In genomic region chr21:43789276-43790052, GRCh38 we compare ENCODE assay signal across 1 cellular context.
A peak's percentile ranks its signal among the peaks of the same experiment; 100 is the strongest.
TF ChIP-seq lines count a peak whose summit lies in the region.

Gene RRP1, plus strand, starts transcription at chr21:43789577. Its CDS starts 53 bp downstream, at chr21:43789630.

TF ChIP-seq in HepG2, 621 proteins besides CTCF, POLR2A, EP300 and RAD21 (continued from another document and continues in another):
- TF ChIP-seq ZHX1 (CRISPR knock-in tag; IDR thresholded peaks at IDR 0.05; ENCODE audit: low read depth) = peak; percentile 92
- TF ChIP-seq FOXK2 (IDR thresholded peaks at IDR 0.05) = no peak
- TF ChIP-seq ZNF441 (CRISPR knock-in tag; IDR thresholded peaks at IDR 0.05; ENCODE audit: borderline replicate concordance) = peak; percentile 80; the same call in 1 of the 2 replicates
- TF ChIP-seq, protein P1, sequence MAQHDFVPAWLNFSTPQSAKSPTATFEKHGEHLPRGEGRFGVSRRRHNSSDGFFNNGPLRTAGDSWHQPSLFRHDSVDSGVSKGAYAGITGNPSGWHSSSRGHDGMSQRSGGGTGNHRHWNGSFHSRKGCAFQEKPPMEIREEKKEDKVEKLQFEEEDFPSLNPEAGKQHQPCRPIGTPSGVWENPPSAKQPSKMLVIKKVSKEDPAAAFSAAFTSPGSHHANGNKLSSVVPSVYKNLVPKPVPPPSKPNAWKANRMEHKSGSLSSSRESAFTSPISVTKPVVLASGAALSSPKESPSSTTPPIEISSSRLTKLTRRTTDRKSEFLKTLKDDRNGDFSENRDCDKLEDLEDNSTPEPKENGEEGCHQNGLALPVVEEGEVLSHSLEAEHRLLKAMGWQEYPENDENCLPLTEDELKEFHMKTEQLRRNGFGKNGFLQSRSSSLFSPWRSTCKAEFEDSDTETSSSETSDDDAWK (CRISPR knock-in tag; IDR thresholded peaks at IDR 0.05) = no peak
- 0 out of 2 replicates have a peak, but pooled peaks have one; percentile 49 for TF ChIP-seq GTF3A (CRISPR knock-in tag; conservative IDR thresholded peaks at IDR 0.05)
- peak; percentile 46; the same call in 1 of the 2 replicates for TF ChIP-seq TMF1 (CRISPR knock-in tag; IDR thresholded peaks at IDR 0.05; ENCODE audit: low read depth)
- TF ChIP-seq ZNF10 (CRISPR knock-in tag; IDR thresholded peaks at IDR 0.05; ENCODE audit: borderline replicate concordance, low read depth) = no peak
- no peak for TF ChIP-seq SUZ12 (IDR thresholded peaks at IDR 0.05; ENCODE audit: low read depth, low read length)
- no peak for TF ChIP-seq CEBPB (IDR thresholded peaks at IDR 0.05; ENCODE audit: borderline replicate concordance, low read depth, low read length)
- peak; percentile 70 for TF ChIP-seq FOXK1 (CRISPR knock-in tag; IDR thresholded peaks at IDR 0.05; ENCODE audit: borderline replicate concordance, low read depth)
- 0 out of 2 replicates have a peak, but pooled peaks have one; percentile 22 for TF ChIP-seq HOXD1 (CRISPR knock-in tag; IDR thresholded peaks at IDR 0.05)
- TF ChIP-seq ZNF761 (CRISPR knock-in tag; conservative IDR thresholded peaks at IDR 0.05) = peak; percentile 79
- TF ChIP-seq BCL6 (CRISPR knock-in tag; IDR thresholded peaks at IDR 0.05) = no peak
- peak; percentile 90 for TF ChIP-seq MYPOP (CRISPR knock-in tag; IDR thresholded peaks at IDR 0.05)
- TF ChIP-seq NFIB (CRISPR knock-in tag; IDR thresholded peaks at IDR 0.05; ENCODE audit: borderline replicate concordance) = no peak
- peak; percentile 64; the same call in 1 of the 2 replicates for TF ChIP-seq ZBTB7B (CRISPR knock-in tag; IDR thresholded peaks at IDR 0.05)
- TF ChIP-seq CREB1 (IDR thresholded peaks at IDR 0.05) = peak; percentile 100
- TF ChIP-seq CREB1 (CRISPR knock-in tag; IDR thresholded peaks at IDR 0.05) = no peak
- peak; percentile 69; the same call in 1 of the 2 replicates for TF ChIP-seq ZNF329 (CRISPR knock-in tag; IDR thresholded peaks at IDR 0.05; ENCODE audit: low read depth)
- TF ChIP-seq IKZF1 (IDR thresholded peaks at IDR 0.05) = no peak
- peak; percentile 92; the same call in 1 of the 2 replicates for TF ChIP-seq TARDBP (CRISPR knock-in tag; IDR thresholded peaks at IDR 0.05)
- no peak for TF ChIP-seq SKIL (CRISPR knock-in tag; IDR thresholded peaks at IDR 0.05; ENCODE audit: borderline replicate concordance)
- TF ChIP-seq ZBTB14 (CRISPR knock-in tag; IDR thresholded peaks at IDR 0.05) = peak; percentile 96
- TF ChIP-seq MATR3 (CRISPR knock-in tag; IDR thresholded peaks at IDR 0.05) = no peak
- no peak for TF ChIP-seq ZNF550 (CRISPR knock-in tag; IDR thresholded peaks at IDR 0.05; ENCODE audit: borderline replicate concordance)
- peak; percentile 81; the same call in 1 of the 2 replicates for TF ChIP-seq ZNF713 (CRISPR knock-in tag; IDR thresholded peaks at IDR 0.05)
- no peak for TF ChIP-seq DBP (CRISPR knock-in tag; IDR thresholded peaks at IDR 0.05; ENCODE audit: not compliant biosample characterization)
- no peak for TF ChIP-seq ZNF609 (CRISPR knock-in tag; IDR thresholded peaks at IDR 0.05; ENCODE audit: borderline replicate concordance)
- TF ChIP-seq BRD4 (CRISPR knock-in tag; IDR thresholded peaks at IDR 0.05) = 0 out of 2 replicates have a peak, but pooled peaks have one; percentile 15
- TF ChIP-seq, protein P2, sequence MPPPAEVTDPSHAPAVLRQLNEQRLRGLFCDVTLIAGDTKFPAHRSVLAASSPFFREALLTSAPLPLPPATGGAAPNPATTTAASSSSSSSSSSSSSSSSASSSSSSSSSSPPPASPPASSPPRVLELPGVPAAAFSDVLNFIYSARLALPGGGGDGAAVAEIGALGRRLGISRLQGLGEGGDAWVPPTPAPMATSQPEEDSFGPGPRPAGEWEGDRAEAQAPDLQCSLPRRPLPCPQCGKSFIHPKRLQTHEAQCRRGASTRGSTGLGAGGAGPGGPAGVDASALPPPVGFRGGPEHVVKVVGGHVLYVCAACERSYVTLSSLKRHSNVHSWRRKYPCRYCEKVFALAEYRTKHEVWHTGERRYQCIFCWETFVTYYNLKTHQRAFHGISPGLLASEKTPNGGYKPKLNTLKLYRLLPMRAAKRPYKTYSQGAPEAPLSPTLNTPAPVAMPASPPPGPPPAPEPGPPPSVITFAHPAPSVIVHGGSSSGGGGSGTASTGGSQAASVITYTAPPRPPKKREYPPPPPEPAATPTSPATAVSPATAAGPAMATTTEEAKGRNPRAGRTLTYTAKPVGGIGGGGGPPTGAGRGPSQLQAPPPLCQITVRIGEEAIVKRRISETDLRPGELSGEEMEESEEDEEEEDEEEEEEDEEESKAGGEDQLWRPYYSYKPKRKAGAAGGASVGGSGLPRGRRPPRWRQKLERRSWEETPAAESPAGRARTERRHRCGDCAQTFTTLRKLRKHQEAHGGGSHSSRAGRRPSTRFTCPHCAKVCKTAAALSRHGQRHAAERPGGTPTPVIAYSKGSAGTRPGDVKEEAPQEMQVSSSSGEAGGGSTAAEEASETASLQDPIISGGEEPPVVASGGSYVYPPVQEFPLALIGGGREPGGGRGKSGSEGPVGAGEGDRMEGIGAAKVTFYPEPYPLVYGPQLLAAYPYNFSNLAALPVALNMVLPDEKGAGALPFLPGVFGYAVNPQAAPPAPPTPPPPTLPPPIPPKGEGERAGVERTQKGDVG (CRISPR knock-in tag; IDR thresholded peaks at IDR 0.05; ENCODE audit: borderline replicate concordance) = no peak
- TF ChIP-seq, protein P3, sequence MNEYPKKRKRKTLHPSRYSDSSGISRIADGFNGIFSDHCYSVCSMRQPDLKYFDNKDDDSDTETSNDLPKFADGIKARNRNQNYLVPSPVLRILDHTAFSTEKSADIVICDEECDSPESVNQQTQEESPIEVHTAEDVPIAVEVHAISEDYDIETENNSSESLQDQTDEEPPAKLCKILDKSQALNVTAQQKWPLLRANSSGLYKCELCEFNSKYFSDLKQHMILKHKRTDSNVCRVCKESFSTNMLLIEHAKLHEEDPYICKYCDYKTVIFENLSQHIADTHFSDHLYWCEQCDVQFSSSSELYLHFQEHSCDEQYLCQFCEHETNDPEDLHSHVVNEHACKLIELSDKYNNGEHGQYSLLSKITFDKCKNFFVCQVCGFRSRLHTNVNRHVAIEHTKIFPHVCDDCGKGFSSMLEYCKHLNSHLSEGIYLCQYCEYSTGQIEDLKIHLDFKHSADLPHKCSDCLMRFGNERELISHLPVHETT (CRISPR knock-in tag; conservative IDR thresholded peaks at IDR 0.05) = no peak
- TF ChIP-seq ZNF768 (CRISPR knock-in tag; IDR thresholded peaks at IDR 0.05) = peak; percentile 45; the same call in 1 of the 2 replicates
- TF ChIP-seq RNF2 (conservative IDR thresholded peaks at IDR 0.05; ENCODE audit: low read depth) = peak; percentile 64; the same call in 1 of the 2 replicates
- TF ChIP-seq ZNF256 (CRISPR knock-in tag; conservative IDR thresholded peaks at IDR 0.05) = 0 out of 2 replicates have a peak, but pooled peaks have one; percentile 2
- TF ChIP-seq ZBTB20 (CRISPR knock-in tag; IDR thresholded peaks at IDR 0.05; ENCODE audit: borderline replicate concordance, low read depth) = no peak
